31 cellular contexts compared by ENCODE assay signal in genomic region chr20:13183005-13183404, GRCh38. TPM values are rescaled to one million over a fixed set of nuclear protein-coding genes. Genes with fewer than 3 reads are reported as not detected.
A peak's percentile ranks its signal among the peaks of the same experiment; 100 is the strongest.
DNase-seq lines count a peak whose midpoint lies in the region; ATAC-seq and TF ChIP-seq lines count a peak whose summit lies in the region.
"Had no signal": no experiment of that assay in that cellular context is flagged by ENCODE, and none has a peak within 500 bp of the region (broad histone marks: within the 10 kb centered on the region; RNA-seq: fewer than 3 reads in every experiment).

No MANE protein-coding gene starts in this region.

- peak; percentile 46 for ATAC-seq in GM18505 (IDR thresholded peaks at IDR 0.05; ENCODE audit: unreplicated experiment)
- ATAC-seq: CD8-positive, alpha-beta T cell; GM23338; HepG2; naive thymus-derived CD8-positive, alpha-beta T cell had no signal

- TF ChIP-seq POLR2A in GM18505 (IDR thresholded peaks at IDR 0.05; ENCODE audit: borderline replicate concordance, extremely low read depth, insufficient read depth, insufficient read length), result no peak

- H3K36me3 ChIP-seq in MG63, result no peaks in the 10 kb centered on the region
- H3K36me3 ChIP-seq: breast epithelium, left ventricle myocardium inferior had no signal

- H3K27me3 ChIP-seq in MG63, result peaks cover under 1% of the 10 kb centered on the region; the same call in 1 of the 2 replicates
- H3K27me3 ChIP-seq: breast epithelium had no signal

- H3K36me3 Mint-ChIP-seq in activated CD4-positive, alpha-beta memory T cell treated with anti-CD3 and anti-CD28 coated beads for 36 hours, result peaks cover 4% of the 10 kb centered on the region
- H3K36me3 Mint-ChIP-seq in activated CD4-positive, alpha-beta memory T cell treated with anti-CD3 and anti-CD28 coated beads, Interleukin-2, amount 10 ng/mL, durations not matched to agents 7 days and 5 days (ENCODE audit: low read depth), result no peaks in the 10 kb centered on the region

- H3K4me1 Mint-ChIP-seq in activated CD4-positive, alpha-beta memory T cell treated with anti-CD3 and anti-CD28 coated beads for 36 hours (ENCODE audit: low read depth), result no peaks in the 10 kb centered on the region
- H3K4me1 Mint-ChIP-seq in activated CD4-positive, alpha-beta memory T cell treated with anti-CD3 and anti-CD28 coated beads, Interleukin-2, amount 10 ng/mL, durations not matched to agents 7 days and 5 days, result peaks cover 1% of the 10 kb centered on the region
- H3K4me1 Mint-ChIP-seq: immature natural killer cell had no signal

- H3K4me3 Mint-ChIP-seq in activated CD4-positive, alpha-beta memory T cell treated with anti-CD3 and anti-CD28 coated beads for 36 hours, result no peak overlapping the region
- no peak overlapping the region for H3K4me3 Mint-ChIP-seq in activated CD4-positive, alpha-beta memory T cell treated with anti-CD3 and anti-CD28 coated beads, Interleukin-2, amount 10 ng/mL, durations not matched to agents 7 days and 5 days
- H3K4me3 Mint-ChIP-seq: CD8-positive, alpha-beta T cell; GM23338; immature natural killer cell; naive thymus-derived CD8-positive, alpha-beta T cell; T-helper 1 cell treated with Interleukin-12 subunit alpha and Interleukin-12 subunit beta and Interleukin-4 antibody, amounts not matched to agents 30 μg/mL and 1 μg/mL, for 36 hours had no signal

- peaks cover 2% of the 10 kb centered on the region; the same call in 1 of the 2 replicates for H3K9me3 ChIP-seq in MG63

- intact Hi-C loops in activated CD4-positive, alpha-beta memory T cell treated with anti-CD3 and anti-CD28 coated beads for 36 hours (cut with micrococcal nuclease), result loop anchor here (1.0 kb wide), 2 partner anchors 46 to 64 kb away; no protein-coding TSS in a partner anchor

- H3K9me3 Mint-ChIP-seq in activated CD4-positive, alpha-beta memory T cell treated with anti-CD3 and anti-CD28 coated beads for 36 hours, result peaks cover 12% of the 10 kb centered on the region
- no peaks in the 10 kb centered on the region for H3K9me3 Mint-ChIP-seq in activated CD4-positive, alpha-beta memory T cell treated with anti-CD3 and anti-CD28 coated beads, Interleukin-2, amount 10 ng/mL, durations not matched to agents 7 days and 5 days

- peak; percentile 29 for DNase-seq in activated CD4-positive, alpha-beta memory T cell treated with anti-CD3 and anti-CD28 coated beads for 36 hours
- no peak for DNase-seq in activated CD4-positive, alpha-beta memory T cell treated with anti-CD3 and anti-CD28 coated beads, Interleukin-2, amount 10 ng/mL, durations not matched to agents 7 days and 5 days
- peak; percentile 2 for DNase-seq in MG63
- DNase-seq in renal cortical epithelial cell (ENCODE audit: low read depth), result peak; percentile 36
- DNase-seq in NCI-H82 (lab: John Stamatoyannopoulos, UW), result no peak
- no peak for DNase-seq in MV-4-11 (lab: John Stamatoyannopoulos, UW)
- DNase-seq in NCI-H2171 treated with DMSO at 0.1 percent for 48 hours (lab: John Stamatoyannopoulos, UW), result no peak
- DNase-seq: activated CD8-positive, alpha-beta memory T cell treated with anti-CD3 and anti-CD28 coated beads, Interleukin-2, amount 50 U/mL, for 48 hours; AML-193; amniotic stem cell; CD8-positive, alpha-beta T cell; DMS 273 treated with DMSO at 0.1 percent for 48 hours; effector memory CD4-positive, alpha-beta T cell; erythroblast; hippocampal formation; immature natural killer cell; Kasumi-1; left ventricle myocardium inferior; naive thymus-derived CD8-positive, alpha-beta T cell; NCI-H1105; NCI-H2081; NCI-H345; NCI-H774; trophoblast cell had no signal

- POLR2A ChIA-PET in activated CD4-positive, alpha-beta memory T cell treated with anti-CD3 and anti-CD28 coated beads for 36 hours (lab: Charles Lee), result no interaction called here
- POLR2A ChIA-PET in activated CD4-positive, alpha-beta memory T cell treated with anti-CD3 and anti-CD28 coated beads, Interleukin-2, amount 10 ng/mL, durations not matched to agents 7 days and 5 days (lab: Charles Lee), result no interaction called here

- H3K27me3 Mint-ChIP-seq in activated CD4-positive, alpha-beta memory T cell treated with anti-CD3 and anti-CD28 coated beads for 36 hours, result peaks cover 3% of the 10 kb centered on the region
- H3K27me3 Mint-ChIP-seq in activated CD4-positive, alpha-beta memory T cell treated with anti-CD3 and anti-CD28 coated beads, Interleukin-2, amount 10 ng/mL, durations not matched to agents 7 days and 5 days, result peaks cover 4% of the 10 kb centered on the region

- no peak overlapping the region for H3K4me3 ChIP-seq in MG63
- H3K4me3 ChIP-seq: breast epithelium, GM23338, left ventricle myocardium inferior, SK-N-MC had no signal

- H3K27ac Mint-ChIP-seq in activated CD4-positive, alpha-beta memory T cell treated with anti-CD3 and anti-CD28 coated beads for 36 hours, result no peak overlapping the region
- H3K27ac Mint-ChIP-seq in activated CD4-positive, alpha-beta memory T cell treated with anti-CD3 and anti-CD28 coated beads, Interleukin-2, amount 10 ng/mL, durations not matched to agents 7 days and 5 days, result no peak overlapping the region
- H3K27ac Mint-ChIP-seq: CD8-positive, alpha-beta T cell; GM23338; immature natural killer cell; naive thymus-derived CD8-positive, alpha-beta T cell; T-helper 1 cell treated with Interleukin-12 subunit alpha and Interleukin-12 subunit beta and Interleukin-4 antibody, amounts not matched to agents 30 μg/mL and 1 μg/mL, for 36 hours had no signal

- CTCF ChIA-PET in activated CD4-positive, alpha-beta memory T cell treated with anti-CD3 and anti-CD28 coated beads for 36 hours (lab: Charles Lee), result no interaction called here
- CTCF ChIA-PET in activated CD4-positive, alpha-beta memory T cell treated with anti-CD3 and anti-CD28 coated beads, Interleukin-2, amount 10 ng/mL, durations not matched to agents 7 days and 5 days (lab: Charles Lee), result no interaction called here

RNA-seq across cellular contexts. Expression of gene ISM1, which starts 38.1 kb away (rescaled TPM):
- under 1 TPM; 0.34 to 0.36 TPM for total RNA-seq in activated CD4-positive, alpha-beta memory T cell treated with anti-CD3 and anti-CD28 coated beads for 36 hours
- not detected for total RNA-seq in activated CD4-positive, alpha-beta memory T cell treated with anti-CD3 and anti-CD28 coated beads, Interleukin-2, amount 10 ng/mL, durations not matched to agents 7 days and 5 days
- not detected in 2 replicates for total RNA-seq in MG63 (2014; rRNA removed; shearing (Covaris generic); ENCODE audit: low replicate concordance)
- total RNA-seq in renal cortical epithelial cell, result 0.99 TPM in 1 of 2 replicates, not detected in the other
- total RNA-seq: A172 had no signal

Comparison
In these comparisons a context has a peak if more than half of its experiments do, and no peak if none do; other contexts are left out.
1. DNase-seq: peak in activated CD4-positive, alpha-beta memory T cell treated with anti-CD3 and anti-CD28 coated beads for 36 hours (single experiment), MG63 (single experiment) and renal cortical epithelial cell (single experiment); none in activated CD4-positive, alpha-beta memory T cell treated with anti-CD3 and anti-CD28 coated beads, Interleukin-2, amount 10 ng/mL, durations not matched to agents 7 days and 5 days (single experiment), NCI-H82 (single experiment), MV-4-11 (single experiment) and NCI-H2171 treated with DMSO at 0.1 percent for 48 hours (single experiment).